In genomic region chr1:111227875-111228747, GRCh38 we compare ENCODE assay signal across 8 cellular contexts. TPM values are rescaled to one million over a fixed set of nuclear protein-coding genes. Genes with fewer than 3 reads are reported as not detected.
DNase-seq lines count a peak whose midpoint lies in the region; ATAC-seq and TF ChIP-seq lines count a peak whose summit lies in the region.

No MANE protein-coding gene starts in this region.

- ATAC-seq in GM19023 (IDR thresholded peaks at IDR 0.05; ENCODE audit: unreplicated experiment), result no peak

- in situ Hi-C loops in ACHN (cut with HindIII; ENCODE audit: low pct_ligation_motif_present, low pct_unique_long_range_greater_than_20kb, low sequenced_read_pairs), result no loop called here

- H3K4me1 Mint-ChIP-seq in chondrocyte (ENCODE audit: low read depth), result peaks cover 36% of the 10 kb centered on the region

- no peaks in the 10 kb centered on the region for H3K27me3 Mint-ChIP-seq in chondrocyte (ENCODE audit: low read depth)

- DNase-seq in ACHN, result peak; percentile 47
- peak; percentile 88 for DNase-seq in M059J (ENCODE audit: low read depth)
- no peak for DNase-seq in chondrocyte (ENCODE audit: low spot score)
- peak; percentile 90 for DNase-seq in myocyte (ENCODE audit: low read depth)
- no peak for DNase-seq in NCI-H2029 (lab: John Stamatoyannopoulos, UW)
- no peak for DNase-seq in NCI-H146 treated with DMSO at 0.1 percent for 48 hours (lab: John Stamatoyannopoulos, UW; ENCODE audit: unreplicated experiment)
- no peak for DNase-seq in activated CD4-positive, CD25-positive, alpha-beta regulatory T cell treated with anti-CD3 and anti-CD28 coated beads, Interleukin-2, amount 50 U/mL, for 72 hours

- peak overlapping the region; percentile 60 for H3K27ac Mint-ChIP-seq in chondrocyte (ENCODE audit: unreplicated experiment)

- no peaks in the 10 kb centered on the region for H3K36me3 Mint-ChIP-seq in chondrocyte (ENCODE audit: low read depth)

- H3K9me3 Mint-ChIP-seq in chondrocyte (ENCODE audit: low read depth), result no peaks in the 10 kb centered on the region

- H3K4me3 Mint-ChIP-seq in chondrocyte (ENCODE audit: unreplicated experiment), result no peak overlapping the region

- no peak for TF ChIP-seq CTCF in chondrocyte (IDR thresholded peaks at IDR 0.05)

RNA-seq across cellular contexts. Expression of gene CHI3L2, which starts 0.6 kb away (rescaled TPM):
- total RNA-seq in M059J (2014; rRNA removed; shearing (Covaris generic)), result 0.15 and 0.37 TPM in 2 replicates
- total RNA-seq in chondrocyte (not detected in 3 replicates), myocyte (2.3 and 3.2 TPM in 2 replicates)
- 0.50 TPM for polyA plus RNA-seq in myocyte (2012)

RNA-seq across cellular contexts. Expression of gene DENND2D, which starts 27.7 kb away (rescaled TPM):
- 4.3 and 10.2 TPM in 2 replicates for total RNA-seq in M059J (2014; rRNA removed; shearing (Covaris generic))
- total RNA-seq in chondrocyte, result 0.25 TPM in 1 of 3 replicates, not detected in the others
- 0.57 and 1.0 TPM in 2 replicates for total RNA-seq in myocyte
- 0.08 TPM for polyA plus RNA-seq in myocyte (2012)

Comparison
In these comparisons a context has a peak if more than half of its experiments do, and no peak if none do; other contexts are left out.
1. DNase-seq: peak in ACHN (single experiment), M059J (single experiment) and myocyte (single experiment); none in chondrocyte (single experiment), NCI-H2029 (single experiment), NCI-H146 treated with DMSO at 0.1 percent for 48 hours (single experiment) and activated CD4-positive, CD25-positive, alpha-beta regulatory T cell treated with anti-CD3 and anti-CD28 coated beads, Interleukin-2, amount 50 U/mL, for 72 hours (single experiment).